ENCODE assay signal across 21 cellular contexts in the genomic region with DNA sequence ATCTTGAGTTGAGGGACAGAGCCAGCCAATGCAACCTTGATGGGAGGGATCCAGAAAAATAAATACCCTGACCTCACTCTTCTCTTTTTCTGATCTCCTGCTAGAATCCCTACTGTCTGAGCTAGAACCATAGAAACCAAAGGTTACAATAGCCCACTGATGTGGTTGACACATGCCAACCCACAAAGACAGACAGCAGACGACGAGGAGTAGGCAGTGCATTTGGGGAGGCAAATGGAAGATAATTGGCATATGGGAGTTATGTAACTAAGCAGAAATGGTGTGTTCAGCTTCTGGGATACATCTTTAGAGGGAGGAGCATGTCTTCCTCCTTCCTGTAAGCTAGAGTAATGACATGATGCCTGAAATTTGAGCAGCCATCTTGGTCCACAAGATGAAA.
DNase-seq lines count a peak whose midpoint lies in the region; ATAC-seq and TF ChIP-seq lines count a peak whose summit lies in the region.
"Had no signal": no experiment of that assay in that cellular context is flagged by ENCODE, and none has a peak within 500 bp of the region (broad histone marks: within the 10 kb centered on the region; RNA-seq: fewer than 3 reads in every experiment).

No MANE protein-coding gene starts in this region.

- CTCF ChIA-PET in MCF 10A (lab: Yijun Ruan, JAX): interaction anchor here (0.7 kb wide), 2 partner anchors 13 to 242 kb away, joined by 3 read pairs; no protein-coding TSS in a partner anchor

- peaks cover 87% of the 10 kb centered on the region for H3K4me1 Mint-ChIP-seq in HFFc6 (ENCODE audit: low read depth)
- H3K4me1 Mint-ChIP-seq in activated T-helper 1 cell treated with anti-CD3 and anti-CD28 coated beads, Interleukin-12 subunit alpha, Interleukin-12 subunit beta, Interleukin-2, Interleukin-4 antibody, amounts not matched to agents 30 ng/mL and 10 ng/mL and 1 ng/mL, durations not matched to agents 14 hours and 24 hours and 36 hours (ENCODE audit: low read depth): peaks cover 41% of the 10 kb centered on the region
- peaks cover 56% of the 10 kb centered on the region for H3K4me1 Mint-ChIP-seq in chondrocyte (ENCODE audit: low read depth)
- H3K4me1 Mint-ChIP-seq in MCF 10A (ENCODE audit: insufficient read depth, unreplicated experiment): peaks cover 24% of the 10 kb centered on the region
- H3K4me1 Mint-ChIP-seq: endodermal cell had no signal

- ATAC-seq in stimulated activated naive CD8-positive, alpha-beta T cell treated with anti-CD3 and anti-CD28 coated beads, Interleukin-15, Interleukin-2, amounts not matched to agents 100 U/mL and 50 U/mL, for 24 hours: peak; percentile 70
- no peak for ATAC-seq in GM21717 (IDR thresholded peaks at IDR 0.05; ENCODE audit: unreplicated experiment)

- BruUV-seq in MCF 10A (replicated peaks; lab: Mats Ljungman, UMichigan): no TSS peak

- no peak overlapping the region; the same call in 1 of the 2 replicates for H3K4me3 Mint-ChIP-seq in HFFc6
- no peak overlapping the region for H3K4me3 Mint-ChIP-seq in activated T-helper 1 cell treated with anti-CD3 and anti-CD28 coated beads, Interleukin-12 subunit alpha, Interleukin-12 subunit beta, Interleukin-2, Interleukin-4 antibody, amounts not matched to agents 30 ng/mL and 10 ng/mL and 1 ng/mL, durations not matched to agents 14 hours and 24 hours and 36 hours
- no peak overlapping the region for H3K4me3 Mint-ChIP-seq in chondrocyte (ENCODE audit: unreplicated experiment)
- no peak overlapping the region for H3K4me3 Mint-ChIP-seq in MCF 10A (ENCODE audit: unreplicated experiment)
- H3K4me3 Mint-ChIP-seq: activated naive CD4-positive, alpha-beta T cell treated with anti-CD3 and anti-CD28 coated beads, Interleukin-2, amount 10 ng/mL, durations not matched to agents 7 days and 5 days; dendritic cell treated with granulocyte-macrophage colony-stimulating factor and Interleukin-4, amounts not matched to agents 40 ng/mL and 50 ng/mL, for 4 days; endodermal cell; H9 had no signal

- no peak for DNase-seq in HFFc6
- no peak for DNase-seq in activated T-helper 1 cell treated with anti-CD3 and anti-CD28 coated beads, Interleukin-12 subunit alpha, Interleukin-12 subunit beta, Interleukin-2, Interleukin-4 antibody, amounts not matched to agents 30 ng/mL and 10 ng/mL and 1 ng/mL, durations not matched to agents 14 hours and 24 hours and 36 hours (ENCODE audit: low spot score)
- no peak for DNase-seq in chondrocyte (ENCODE audit: low spot score)
- no peak for DNase-seq in stimulated activated naive CD8-positive, alpha-beta T cell treated with anti-CD3 and anti-CD28 coated beads, Interleukin-15, Interleukin-2, amounts not matched to agents 100 U/mL and 50 U/mL, for 24 hours
- no peak for DNase-seq in middle frontal gyrus (ENCODE audit: extremely low spot score, low spot score)
- DNase-seq in MCF 10A (ENCODE audit: unreplicated experiment): no peak
- DNase-seq: activated naive CD4-positive, alpha-beta T cell treated with anti-CD3 and anti-CD28 coated beads, Interleukin-2, amount 10 ng/mL, durations not matched to agents 7 days and 5 days; aorta; C1 segment of cervical spinal cord; endodermal cell; H9; Karpas-422; NCI-H1417 treated with DMSO at 0.1 percent for 48 hours; NCI-H2029 treated with DMSO at 0.1 percent for 48 hours; NCI-H524; nucleus accumbens; sigmoid colon; stimulated activated CD4-positive, alpha-beta T cell treated with anti-CD3 and anti-CD28 coated beads, Interleukin-4, amount 100 ng/mL, for 1 hour; WERI-Rb-1 had no signal

- TF ChIP-seq CTCF in HFFc6 (IDR thresholded peaks at IDR 0.05) (no peak), chondrocyte (IDR thresholded peaks at IDR 0.05) (no peak), MCF 10A (IDR thresholded peaks at IDR 0.05; ENCODE audit: unreplicated experiment) (no peak)

- intact Hi-C loops in activated T-helper 1 cell treated with anti-CD3 and anti-CD28 coated beads, Interleukin-12 subunit alpha, Interleukin-12 subunit beta, Interleukin-2, Interleukin-4 antibody, amounts not matched to agents 30 ng/mL and 10 ng/mL and 1 ng/mL, durations not matched to agents 14 hours and 24 hours and 36 hours (cut with micrococcal nuclease): loop anchor here (5.0 kb wide), 2 partner anchors 98 to 572 kb away; no protein-coding TSS in a partner anchor
- intact Hi-C loops in MCF 10A (cut with micrococcal nuclease): no loop called here

- no peaks in the 10 kb centered on the region; the same call in 1 of the 2 replicates for H3K27me3 Mint-ChIP-seq in HFFc6 (ENCODE audit: insufficient read depth)
- H3K27me3 Mint-ChIP-seq in activated T-helper 1 cell treated with anti-CD3 and anti-CD28 coated beads, Interleukin-12 subunit alpha, Interleukin-12 subunit beta, Interleukin-2, Interleukin-4 antibody, amounts not matched to agents 30 ng/mL and 10 ng/mL and 1 ng/mL, durations not matched to agents 14 hours and 24 hours and 36 hours (ENCODE audit: insufficient read depth): peaks cover 5% of the 10 kb centered on the region
- no peaks in the 10 kb centered on the region for H3K27me3 Mint-ChIP-seq in chondrocyte (ENCODE audit: low read depth)
- H3K27me3 Mint-ChIP-seq in MCF 10A (ENCODE audit: insufficient read depth, unreplicated experiment): no peaks in the 10 kb centered on the region

- POLR2A ChIA-PET in MCF 10A (lab: Yijun Ruan, JAX): interaction anchor here (0.7 to 1.6 kb wide), 2 partner anchors 18 to 219 kb away, joined by 5 to 6 read pairs; no protein-coding TSS in a partner anchor

- peaks cover 6% of the 10 kb centered on the region; the same call in 1 of the 2 replicates for H3K36me3 Mint-ChIP-seq in HFFc6 (ENCODE audit: low read depth)
- H3K36me3 Mint-ChIP-seq in activated T-helper 1 cell treated with anti-CD3 and anti-CD28 coated beads, Interleukin-12 subunit alpha, Interleukin-12 subunit beta, Interleukin-2, Interleukin-4 antibody, amounts not matched to agents 30 ng/mL and 10 ng/mL and 1 ng/mL, durations not matched to agents 14 hours and 24 hours and 36 hours (ENCODE audit: low read depth): peaks cover 12% of the 10 kb centered on the region
- H3K36me3 Mint-ChIP-seq in chondrocyte (ENCODE audit: low read depth): no peaks in the 10 kb centered on the region
- H3K36me3 Mint-ChIP-seq in MCF 10A (ENCODE audit: insufficient read depth, unreplicated experiment): no peaks in the 10 kb centered on the region

- H3K9me3 Mint-ChIP-seq in HFFc6 (no peaks in the 10 kb centered on the region), chondrocyte (ENCODE audit: low read depth) (peaks cover 4% of the 10 kb centered on the region), MCF 10A (ENCODE audit: unreplicated experiment) (peaks cover 7% of the 10 kb centered on the region)
- H3K9me3 Mint-ChIP-seq in activated T-helper 1 cell treated with anti-CD3 and anti-CD28 coated beads, Interleukin-12 subunit alpha, Interleukin-12 subunit beta, Interleukin-2, Interleukin-4 antibody, amounts not matched to agents 30 ng/mL and 10 ng/mL and 1 ng/mL, durations not matched to agents 14 hours and 24 hours and 36 hours: peaks cover 19% of the 10 kb centered on the region
- H3K9me3 Mint-ChIP-seq: H9 had no signal

- peak overlapping the region; percentile 83 for H3K27ac Mint-ChIP-seq in HFFc6
- H3K27ac Mint-ChIP-seq in activated T-helper 1 cell treated with anti-CD3 and anti-CD28 coated beads, Interleukin-12 subunit alpha, Interleukin-12 subunit beta, Interleukin-2, Interleukin-4 antibody, amounts not matched to agents 30 ng/mL and 10 ng/mL and 1 ng/mL, durations not matched to agents 14 hours and 24 hours and 36 hours: peak overlapping the region; percentile 8
- peak overlapping the region; percentile 59 for H3K27ac Mint-ChIP-seq in chondrocyte (ENCODE audit: unreplicated experiment)
- H3K27ac Mint-ChIP-seq in MCF 10A (ENCODE audit: low read depth, unreplicated experiment): no peak overlapping the region
- H3K27ac Mint-ChIP-seq: activated naive CD4-positive, alpha-beta T cell treated with anti-CD3 and anti-CD28 coated beads, Interleukin-2, amount 10 ng/mL, durations not matched to agents 7 days and 5 days; dendritic cell treated with granulocyte-macrophage colony-stimulating factor and Interleukin-4, amounts not matched to agents 40 ng/mL and 50 ng/mL, for 4 days; endodermal cell; H9 had no signal
